Comparison of ENCODE assay signal across 26 cellular contexts in genomic region chr19:39142655-39143054, GRCh38. TPM values are rescaled to one million over a fixed set of nuclear protein-coding genes. Genes with fewer than 3 reads are reported as not detected.
DNase-seq lines count a peak whose midpoint lies in the region; ATAC-seq and TF ChIP-seq lines count a peak whose summit lies in the region.
"Had no signal": no experiment of that assay in that cellular context is flagged by ENCODE, and none has a peak within 500 bp of the region (broad histone marks: within the 10 kb centered on the region; RNA-seq: fewer than 3 reads in every experiment).

No MANE protein-coding gene starts in this region.

- no CpG with 5 or more reads among the region's 6 CpGs for WGBS in H9 (ENCODE audit: extremely low coverage, insufficient read length, low lambda C conversion rate)
- 91% methylated on average over 6 of the region's 6 CpGs for WGBS in prostate gland

- no peak overlapping the region; the same call in 1 of the 2 replicates for H3K14ac ChIP-seq in H9 (ENCODE audit: insufficient read depth, low read length)

- H3K4ac ChIP-seq in H9 (ENCODE audit: low read depth, low read length) = no peak overlapping the region

- no peaks in the 10 kb centered on the region for H3K27me3 Mint-ChIP-seq in H9 (ENCODE audit: low read depth)
- peaks cover 2% of the 10 kb centered on the region for H3K27me3 Mint-ChIP-seq in dendritic cell treated with granulocyte-macrophage colony-stimulating factor and Interleukin-4, amounts not matched to agents 40 ng/mL and 50 ng/mL, for 4 days
- no peaks in the 10 kb centered on the region for H3K27me3 Mint-ChIP-seq in activated T-cell treated with anti-CD3 and anti-CD28 coated beads, Interleukin-2, amount 50 U/mL, for 24 hours
- H3K27me3 Mint-ChIP-seq: activated naive CD4-positive, alpha-beta T cell treated with anti-CD3 and anti-CD28 coated beads, Interleukin-2, amount 10 ng/mL, durations not matched to agents 7 days and 5 days; natural killer cell treated with Interleukin-12 subunit alpha and Interleukin-12 subunit beta and Interleukin-15 and Interleukin-18, amount 100 ng/mL, for 72 hours had no signal

- H4K5ac ChIP-seq in H9 (ENCODE audit: insufficient read length, low read depth, low read length) = no peak overlapping the region

- no peak overlapping the region for H2BK12ac ChIP-seq in H9 (ENCODE audit: insufficient read length, low read depth, low read length)

- H4K91ac ChIP-seq in H9 (ENCODE audit: insufficient read length, low read depth, low read length) = no peak overlapping the region

- no peak overlapping the region for H2BK20ac ChIP-seq in H9 (ENCODE audit: low read depth, low read length, poor library complexity, severe bottlenecking)

- intact Hi-C loops in dendritic cell treated with granulocyte-macrophage colony-stimulating factor and Interleukin-4, amounts not matched to agents 40 ng/mL and 50 ng/mL, for 4 days (cut with micrococcal nuclease) = no loop called here
- intact Hi-C loops in prostate gland (cut with DNase I) = no loop called here

- no peaks in the 10 kb centered on the region for H3K79me1 ChIP-seq in H9 (ENCODE audit: insufficient read depth, low read depth, low read length, poor library complexity, severe bottlenecking)

- H3K4me3 Mint-ChIP-seq in H9 = no peak overlapping the region
- H3K4me3 Mint-ChIP-seq in dendritic cell treated with granulocyte-macrophage colony-stimulating factor and Interleukin-4, amounts not matched to agents 40 ng/mL and 50 ng/mL, for 4 days = no peak overlapping the region
- no peak overlapping the region for H3K4me3 Mint-ChIP-seq in activated T-cell treated with anti-CD3 and anti-CD28 coated beads, Interleukin-2, amount 50 U/mL, for 24 hours
- H3K4me3 Mint-ChIP-seq: activated CD8-positive, alpha-beta T cell treated with anti-CD3 and anti-CD28 coated beads, Interleukin-2, amount 10 ng/mL, durations not matched to agents 7 days and 5 days; activated naive CD4-positive, alpha-beta T cell treated with anti-CD3 and anti-CD28 coated beads, Interleukin-2, amount 10 ng/mL, durations not matched to agents 7 days and 5 days; CD8-positive, alpha-beta T cell; natural killer cell treated with Interleukin-12 subunit alpha and Interleukin-12 subunit beta and Interleukin-15 and Interleukin-18, amount 100 ng/mL, for 72 hours had no signal

- TF ChIP-seq POLR2A in prostate gland (IDR thresholded peaks at IDR 0.05) = no peak

- H3T11ph ChIP-seq in H9 (ENCODE audit: low read length) = no peak overlapping the region

- peaks cover 2% of the 10 kb centered on the region for H4K20me1 ChIP-seq in H9 (ENCODE audit: control insufficient read depth, insufficient read depth, insufficient read length)

- H2AFZ ChIP-seq in H9 (ENCODE audit: low read length) = no peak overlapping the region

- no peaks in the 10 kb centered on the region for H3K23me2 ChIP-seq in H9 (ENCODE audit: insufficient read length, low read depth, low read length, poor library complexity, severe bottlenecking)

- H3K27me3 ChIP-seq in H9 (ENCODE audit: insufficient read depth, low read length) = no peaks in the 10 kb centered on the region
- H3K27me3 ChIP-seq in prostate gland (replicated peaks; ENCODE audit: insufficient read depth) = no peaks in the 10 kb centered on the region
- H3K27me3 ChIP-seq: cardiac muscle cell, ovary, right lobe of liver, vagina had no signal

- H2BK120ac ChIP-seq in H9 (ENCODE audit: low read depth, low read length, poor library complexity, severe bottlenecking) = no peak overlapping the region

- H2BK5ac ChIP-seq in H9 (ENCODE audit: insufficient read length, low read length) = no peak overlapping the region

- H3K4me1 Mint-ChIP-seq in H9 = peaks cover 74 to 87% of the 10 kb centered on the region in 2 experiments
- H3K4me1 Mint-ChIP-seq in dendritic cell treated with granulocyte-macrophage colony-stimulating factor and Interleukin-4, amounts not matched to agents 40 ng/mL and 50 ng/mL, for 4 days (ENCODE audit: low read depth) = peaks cover 33% of the 10 kb centered on the region
- H3K4me1 Mint-ChIP-seq in activated T-cell treated with anti-CD3 and anti-CD28 coated beads, Interleukin-2, amount 50 U/mL, for 24 hours (ENCODE audit: low read depth) = peaks cover 17% of the 10 kb centered on the region
- H3K4me1 Mint-ChIP-seq: activated naive CD4-positive, alpha-beta T cell treated with anti-CD3 and anti-CD28 coated beads, Interleukin-2, amount 10 ng/mL, durations not matched to agents 7 days and 5 days had no signal

- no peak overlapping the region for H2AK5ac ChIP-seq in H9 (ENCODE audit: insufficient read length, low read length)

- H3K27ac ChIP-seq in H9 (ENCODE audit: insufficient read length, low read depth, low read length) (no peak overlapping the region), prostate gland (peak overlapping the region; percentile 52 to 54)
- H3K27ac ChIP-seq: cardiac muscle cell, right lobe of liver, vagina had no signal

- DNase-seq in H9 (no peak), SKM-1 (lab: John Stamatoyannopoulos, UW; ENCODE audit: unreplicated experiment) (peak; percentile 55), prostate gland (ENCODE audit: low spot score) (no peak), NCI-H82 treated with DMSO at 0.1 percent for 48 hours (lab: John Stamatoyannopoulos, UW; ENCODE audit: unreplicated experiment) (no peak)
- DNase-seq in activated T-cell treated with anti-CD3 and anti-CD28 coated beads, Interleukin-2, amount 50 U/mL, for 24 hours = no peak
- DNase-seq: activated CD8-positive, alpha-beta T cell treated with anti-CD3 and anti-CD28 coated beads, Interleukin-2, amount 10 ng/mL, durations not matched to agents 7 days and 5 days; activated naive CD4-positive, alpha-beta T cell treated with anti-CD3 and anti-CD28 coated beads, Interleukin-2, amount 10 ng/mL, durations not matched to agents 7 days and 5 days; activated T-cell treated with anti-CD3 and anti-CD28 coated beads, Interleukin-2, amount 50 U/mL, for 48 hours; amygdala; CD8-positive, alpha-beta T cell; left cardiac atrium; NCI-H1694 treated with DMSO at 0.1 percent for 48 hours; NCI-H774; ovary; SIG-M5; T-helper 1 cell had no signal

- peak overlapping the region in 2 of 3 experiments; percentile 7 to 20; a peak in 1 of 7 replicates for H3K27ac Mint-ChIP-seq in H9
- H3K27ac Mint-ChIP-seq in dendritic cell treated with granulocyte-macrophage colony-stimulating factor and Interleukin-4, amounts not matched to agents 40 ng/mL and 50 ng/mL, for 4 days = peak overlapping the region; percentile 15
- no peak overlapping the region for H3K27ac Mint-ChIP-seq in activated T-cell treated with anti-CD3 and anti-CD28 coated beads, Interleukin-2, amount 50 U/mL, for 24 hours
- H3K27ac Mint-ChIP-seq: activated CD8-positive, alpha-beta T cell treated with anti-CD3 and anti-CD28 coated beads, Interleukin-2, amount 10 ng/mL, durations not matched to agents 7 days and 5 days; activated naive CD4-positive, alpha-beta T cell treated with anti-CD3 and anti-CD28 coated beads, Interleukin-2, amount 10 ng/mL, durations not matched to agents 7 days and 5 days; CD8-positive, alpha-beta T cell had no signal

- H3K4me3 ChIP-seq in prostate gland = no peak overlapping the region
- H3K4me3 ChIP-seq: cardiac muscle cell, ovary, right lobe of liver, vagina had no signal

- H3K79me2 ChIP-seq in H9 (ENCODE audit: insufficient read depth, low read length) = peaks cover 12% of the 10 kb centered on the region; the same call in 1 of the 2 replicates

- no peaks in the 10 kb centered on the region for H3K9me3 ChIP-seq in H9 (ENCODE audit: control insufficient read depth, low read depth, low read length)
- no peaks in the 10 kb centered on the region for H3K9me3 ChIP-seq in prostate gland
- H3K9me3 ChIP-seq: ovary, right lobe of liver, vagina had no signal

- H2BK15ac ChIP-seq in H9 (ENCODE audit: low read depth, low read length) = no peak overlapping the region

- no peak overlapping the region for H3K23ac ChIP-seq in H9 (ENCODE audit: insufficient read length, low read depth, low read length)

- no peak overlapping the region for H3K18ac ChIP-seq in H9 (ENCODE audit: insufficient read length, low read depth, low read length)

- H3K36me3 ChIP-seq in prostate gland = no peaks in the 10 kb centered on the region
- H3K36me3 ChIP-seq: cardiac muscle cell, ovary, right lobe of liver, vagina had no signal

- H3K56ac ChIP-seq in H9 (ENCODE audit: insufficient read length, low read depth, low read length) = no peak overlapping the region

- no peak for ATAC-seq in HG03520 (IDR thresholded peaks at IDR 0.05; ENCODE audit: unreplicated experiment)
- ATAC-seq: activated CD8-positive, alpha-beta T cell treated with anti-CD3 and anti-CD28 coated beads, Interleukin-2, amount 10 ng/mL, durations not matched to agents 7 days and 5 days; CD8-positive, alpha-beta T cell; HCT116; left cardiac atrium; natural killer cell treated with Interleukin-12 subunit alpha and Interleukin-12 subunit beta and Interleukin-15 and Interleukin-18, amount 100 ng/mL, for 72 hours; right lobe of liver had no signal

- H3K4me1 ChIP-seq in H9 (ENCODE audit: insufficient read depth, low read length) = peaks cover 38% of the 10 kb centered on the region
- peaks cover 33% of the 10 kb centered on the region for H3K4me1 ChIP-seq in prostate gland (replicated peaks)

- H3K36me3 Mint-ChIP-seq in H9 (ENCODE audit: insufficient read depth in 1 of 3, low read depth in 3 of 3) = 0 out of 7 replicates have a peak, but pooled peaks cover 0 to 4% (median 0%) of the 10 kb centered on the region in 3 experiments
- H3K36me3 Mint-ChIP-seq in dendritic cell treated with granulocyte-macrophage colony-stimulating factor and Interleukin-4, amounts not matched to agents 40 ng/mL and 50 ng/mL, for 4 days (ENCODE audit: low read depth) = no peaks in the 10 kb centered on the region
- peaks cover 2% of the 10 kb centered on the region for H3K36me3 Mint-ChIP-seq in activated T-cell treated with anti-CD3 and anti-CD28 coated beads, Interleukin-2, amount 50 U/mL, for 24 hours (ENCODE audit: low read depth)
- H3K36me3 Mint-ChIP-seq: activated naive CD4-positive, alpha-beta T cell treated with anti-CD3 and anti-CD28 coated beads, Interleukin-2, amount 10 ng/mL, durations not matched to agents 7 days and 5 days; CD8-positive, alpha-beta T cell; natural killer cell treated with Interleukin-12 subunit alpha and Interleukin-12 subunit beta and Interleukin-15 and Interleukin-18, amount 100 ng/mL, for 72 hours had no signal

- H3K9ac ChIP-seq in H9 (ENCODE audit: extremely low read depth, insufficient read length, low read length) = no peak overlapping the region

- peaks cover 0 to 2% of the 10 kb centered on the region in 2 experiments; a peak in 1 of 5 replicates for H3K9me3 Mint-ChIP-seq in H9
- no peaks in the 10 kb centered on the region for H3K9me3 Mint-ChIP-seq in dendritic cell treated with granulocyte-macrophage colony-stimulating factor and Interleukin-4, amounts not matched to agents 40 ng/mL and 50 ng/mL, for 4 days
- H3K9me3 Mint-ChIP-seq in activated T-cell treated with anti-CD3 and anti-CD28 coated beads, Interleukin-2, amount 50 U/mL, for 24 hours = no peaks in the 10 kb centered on the region
- H3K9me3 Mint-ChIP-seq: activated naive CD4-positive, alpha-beta T cell treated with anti-CD3 and anti-CD28 coated beads, Interleukin-2, amount 10 ng/mL, durations not matched to agents 7 days and 5 days; CD8-positive, alpha-beta T cell; natural killer cell treated with Interleukin-12 subunit alpha and Interleukin-12 subunit beta and Interleukin-15 and Interleukin-18, amount 100 ng/mL, for 72 hours had no signal

- H4K8ac ChIP-seq in H9 (replicated peaks; ENCODE audit: insufficient read length, low read depth, low read length) = no peak overlapping the region

- no peak overlapping the region for H3K4me2 ChIP-seq in H9 (ENCODE audit: insufficient read depth, insufficient read length, low read length)

- no peak for TF ChIP-seq CTCF in H9 (conservative IDR thresholded peaks at IDR 0.05)
- TF ChIP-seq CTCF in prostate gland (IDR thresholded peaks at IDR 0.05) = no peak

RNA-seq across cellular contexts. Expression of gene PAK4, which starts 17.1 kb away (rescaled TPM):
- total RNA-seq in H9 (2021) = 62.6 and 63.1 TPM in 2 replicates
- total RNA-seq in prostate gland = 100 to 1,000 TPM; 111 to 123 TPM

RNA-seq across cellular contexts. Expression of gene NCCRP1, which starts 54.1 kb away (rescaled TPM):
- total RNA-seq in H9 (2021) = 1.9 and 2.7 TPM in 2 replicates
- 1 to 10 TPM; 1.4 to 2.7 TPM for total RNA-seq in prostate gland
- total RNA-seq: activated CD8-positive, alpha-beta T cell treated with anti-CD3 and anti-CD28 coated beads, Interleukin-2, amount 10 ng/mL, durations not matched to agents 7 days and 5 days; CD8-positive, alpha-beta T cell; glomerular endothelial cell; left cardiac atrium; mesenteric fat pad; natural killer cell treated with Interleukin-12 subunit alpha and Interleukin-12 subunit beta and Interleukin-15 and Interleukin-18, amount 100 ng/mL, for 72 hours; right lobe of liver; subcutaneous adipose tissue had no signal

RNA-seq across cellular contexts. Expression of gene ACP7, which starts 58.5 kb away (rescaled TPM):
- total RNA-seq in H9 (2021) (0.15 and 0.18 TPM in 2 replicates), prostate gland (under 1 TPM in 1 of 2 donors, not detected in 1; 0.80 TPM)
- total RNA-seq: activated CD8-positive, alpha-beta T cell treated with anti-CD3 and anti-CD28 coated beads, Interleukin-2, amount 10 ng/mL, durations not matched to agents 7 days and 5 days; cardiac muscle cell; CD8-positive, alpha-beta T cell; glomerular endothelial cell; left cardiac atrium; mesenteric fat pad; ovary; right lobe of liver; subcutaneous adipose tissue; vagina had no signal
